1 cellular context compared by ENCODE assay signal in the genomic region with DNA sequence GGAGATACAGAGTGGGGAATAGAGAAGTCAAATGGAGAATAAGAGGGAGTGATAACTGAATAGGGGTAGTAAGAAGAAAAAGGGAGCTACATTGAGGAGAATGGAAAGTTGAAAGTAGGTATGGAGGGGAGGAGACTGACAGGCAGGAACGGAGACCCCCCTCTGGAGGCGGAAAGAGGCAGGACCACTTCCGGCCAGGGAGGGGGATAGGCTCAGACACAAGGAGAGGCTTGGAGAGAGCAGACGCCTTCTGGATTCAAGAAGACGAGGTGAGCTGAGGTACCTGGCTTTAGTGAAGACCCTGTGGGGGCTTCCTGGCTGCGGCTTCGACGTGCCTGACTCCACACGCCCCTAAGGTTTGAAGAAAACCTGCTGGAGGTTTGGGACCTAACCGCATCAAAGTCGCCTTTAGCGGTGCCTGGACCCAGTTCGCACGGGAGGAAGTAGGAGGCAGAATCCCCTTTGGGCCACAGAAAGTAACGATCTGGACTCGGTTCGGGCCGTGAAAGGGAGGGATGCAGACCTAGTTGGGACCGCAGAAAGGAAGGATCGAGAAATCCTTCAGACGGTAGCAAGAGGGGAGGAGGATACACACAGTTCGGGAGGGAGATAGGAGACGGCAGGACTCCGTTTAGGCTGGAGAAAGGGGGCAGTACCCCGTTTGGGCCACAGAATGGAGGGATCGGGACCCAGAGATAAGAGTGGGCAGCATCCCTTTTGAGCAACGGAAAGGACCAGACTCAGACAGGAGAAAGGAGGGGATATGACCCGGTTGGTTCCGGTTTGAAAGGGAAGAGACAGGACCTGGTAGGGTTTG.
TF ChIP-seq lines count a peak whose summit lies in the region.

A gene with protein sequence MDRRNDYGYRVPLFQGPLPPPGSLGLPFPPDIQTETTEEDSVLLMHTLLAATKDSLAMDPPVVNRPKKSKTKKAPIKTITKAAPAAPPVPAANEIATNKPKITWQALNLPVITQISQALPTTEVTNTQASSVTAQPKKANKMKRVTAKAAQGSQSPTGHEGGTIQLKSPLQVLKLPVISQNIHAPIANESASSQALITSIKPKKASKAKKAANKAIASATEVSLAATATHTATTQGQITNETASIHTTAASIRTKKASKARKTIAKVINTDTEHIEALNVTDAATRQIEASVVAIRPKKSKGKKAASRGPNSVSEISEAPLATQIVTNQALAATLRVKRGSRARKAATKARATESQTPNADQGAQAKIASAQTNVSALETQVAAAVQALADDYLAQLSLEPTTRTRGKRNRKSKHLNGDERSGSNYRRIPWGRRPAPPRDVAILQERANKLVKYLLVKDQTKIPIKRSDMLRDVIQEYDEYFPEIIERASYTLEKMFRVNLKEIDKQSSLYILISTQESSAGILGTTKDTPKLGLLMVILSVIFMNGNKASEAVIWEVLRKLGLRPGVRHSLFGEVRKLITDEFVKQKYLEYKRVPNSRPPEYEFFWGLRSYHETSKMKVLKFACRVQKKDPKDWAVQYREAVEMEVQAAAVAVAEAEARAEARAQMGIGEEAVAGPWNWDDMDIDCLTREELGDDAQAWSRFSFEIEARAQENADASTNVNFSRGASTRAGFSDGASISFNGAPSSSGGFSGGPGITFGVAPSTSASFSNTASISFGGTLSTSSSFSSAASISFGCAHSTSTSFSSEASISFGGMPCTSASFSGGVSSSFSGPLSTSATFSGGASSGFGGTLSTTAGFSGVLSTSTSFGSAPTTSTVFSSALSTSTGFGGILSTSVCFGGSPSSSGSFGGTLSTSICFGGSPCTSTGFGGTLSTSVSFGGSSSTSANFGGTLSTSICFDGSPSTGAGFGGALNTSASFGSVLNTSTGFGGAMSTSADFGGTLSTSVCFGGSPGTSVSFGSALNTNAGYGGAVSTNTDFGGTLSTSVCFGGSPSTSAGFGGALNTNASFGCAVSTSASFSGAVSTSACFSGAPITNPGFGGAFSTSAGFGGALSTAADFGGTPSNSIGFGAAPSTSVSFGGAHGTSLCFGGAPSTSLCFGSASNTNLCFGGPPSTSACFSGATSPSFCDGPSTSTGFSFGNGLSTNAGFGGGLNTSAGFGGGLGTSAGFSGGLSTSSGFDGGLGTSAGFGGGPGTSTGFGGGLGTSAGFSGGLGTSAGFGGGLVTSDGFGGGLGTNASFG (N-terminal part only) (plus strand): TSS at position 215 of the 817 bp plus-strand sequence. CDS start 1,423 bp downstream, outside the sequence.

TF ChIP-seq in H1, 55 proteins besides CTCF, POLR2A, EP300 and RAD21:
- TF ChIP-seq, protein P1, sequence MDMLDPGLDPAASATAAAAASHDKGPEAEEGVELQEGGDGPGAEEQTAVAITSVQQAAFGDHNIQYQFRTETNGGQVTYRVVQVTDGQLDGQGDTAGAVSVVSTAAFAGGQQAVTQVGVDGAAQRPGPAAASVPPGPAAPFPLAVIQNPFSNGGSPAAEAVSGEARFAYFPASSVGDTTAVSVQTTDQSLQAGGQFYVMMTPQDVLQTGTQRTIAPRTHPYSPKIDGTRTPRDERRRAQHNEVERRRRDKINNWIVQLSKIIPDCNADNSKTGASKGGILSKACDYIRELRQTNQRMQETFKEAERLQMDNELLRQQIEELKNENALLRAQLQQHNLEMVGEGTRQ (IDR thresholded peaks at IDR 0.05; ENCODE audit: low read length), result no peak
- TF ChIP-seq TBP (IDR thresholded peaks at IDR 0.05; ENCODE audit: low read depth, low read length), result no peak
- no peak for TF ChIP-seq GTF2F1 (IDR thresholded peaks at IDR 0.05; ENCODE audit: borderline replicate concordance, low read depth, low read length)
- TF ChIP-seq SIN3A (conservative IDR thresholded peaks at IDR 0.05 in 1 of 2, IDR thresholded peaks at IDR 0.05 in 1 of 2; ENCODE audit: low read depth in 1 of 2, low read length in 2 of 2), result 0 out of 4 replicates have a peak, but pooled peaks of 1 of the 2 experiments have one; percentile 49
- TF ChIP-seq SIRT6 (IDR thresholded peaks at IDR 0.05; ENCODE audit: low read length), result no peak
- TF ChIP-seq TEAD4 (IDR thresholded peaks at IDR 0.05; ENCODE audit: low read depth, low read length), result no peak
- no peak for TF ChIP-seq NRF1 (IDR thresholded peaks at IDR 0.05; ENCODE audit: low read depth, low read length)
- TF ChIP-seq RXRA (IDR thresholded peaks at IDR 0.05; ENCODE audit: insufficient read depth, low read depth, low read length), result no peak
- TF ChIP-seq TAF1 (IDR thresholded peaks at IDR 0.05; ENCODE audit: low read depth, low read length), result peak; percentile 63; the same call in 1 of the 2 replicates
- no peak for TF ChIP-seq BACH1 (IDR thresholded peaks at IDR 0.05; ENCODE audit: low read length)
- no peak for TF ChIP-seq CREB1 (IDR thresholded peaks at IDR 0.05)
- TF ChIP-seq KDM5A (IDR thresholded peaks at IDR 0.05; ENCODE audit: low read length), result no peak
- no peak for TF ChIP-seq SP4 (IDR thresholded peaks at IDR 0.05; ENCODE audit: low read length)
- TF ChIP-seq HDAC2 (IDR thresholded peaks at IDR 0.05; ENCODE audit: borderline replicate concordance in 1 of 2, low read depth in 2 of 2, low read length in 2 of 2), result no peak
- no peak for TF ChIP-seq SP2 (IDR thresholded peaks at IDR 0.05; ENCODE audit: low read length)
- no peak for TF ChIP-seq PHF8 (conservative IDR thresholded peaks at IDR 0.05; ENCODE audit: low read depth, low read length)
- peak; percentile 26 for TF ChIP-seq KDM4A (IDR thresholded peaks at IDR 0.05; ENCODE audit: low read depth, low read length, severe bottlenecking)
- TF ChIP-seq EGR1 (IDR thresholded peaks at IDR 0.05; ENCODE audit: borderline replicate concordance, low read depth, low read length), result no peak
- TF ChIP-seq BCL11A (IDR thresholded peaks at IDR 0.05; ENCODE audit: low read depth in 2 of 2, low read length in 2 of 2), result no peak
- TF ChIP-seq CBX8 (IDR thresholded peaks at IDR 0.05; ENCODE audit: borderline replicate concordance, low read depth, low read length), result no peak
- TF ChIP-seq CTBP2 (IDR thresholded peaks at IDR 0.05; ENCODE audit: borderline replicate concordance, insufficient read depth, insufficient read length, low read length), result no peak
- peak; percentile 27; the same call in 1 of the 2 replicates for TF ChIP-seq POLR2AphosphoS5 (IDR thresholded peaks at IDR 0.05; ENCODE audit: low read depth, low read length)
- no peak for TF ChIP-seq EZH2 (IDR thresholded peaks at IDR 0.05; ENCODE audit: low read depth, low read length, severe bottlenecking)
- TF ChIP-seq CHD2 (IDR thresholded peaks at IDR 0.05; ENCODE audit: low read length), result no peak
- no peak for TF ChIP-seq MAFK (IDR thresholded peaks at IDR 0.05; ENCODE audit: low read depth, low read length)
